In the genomic region with DNA sequence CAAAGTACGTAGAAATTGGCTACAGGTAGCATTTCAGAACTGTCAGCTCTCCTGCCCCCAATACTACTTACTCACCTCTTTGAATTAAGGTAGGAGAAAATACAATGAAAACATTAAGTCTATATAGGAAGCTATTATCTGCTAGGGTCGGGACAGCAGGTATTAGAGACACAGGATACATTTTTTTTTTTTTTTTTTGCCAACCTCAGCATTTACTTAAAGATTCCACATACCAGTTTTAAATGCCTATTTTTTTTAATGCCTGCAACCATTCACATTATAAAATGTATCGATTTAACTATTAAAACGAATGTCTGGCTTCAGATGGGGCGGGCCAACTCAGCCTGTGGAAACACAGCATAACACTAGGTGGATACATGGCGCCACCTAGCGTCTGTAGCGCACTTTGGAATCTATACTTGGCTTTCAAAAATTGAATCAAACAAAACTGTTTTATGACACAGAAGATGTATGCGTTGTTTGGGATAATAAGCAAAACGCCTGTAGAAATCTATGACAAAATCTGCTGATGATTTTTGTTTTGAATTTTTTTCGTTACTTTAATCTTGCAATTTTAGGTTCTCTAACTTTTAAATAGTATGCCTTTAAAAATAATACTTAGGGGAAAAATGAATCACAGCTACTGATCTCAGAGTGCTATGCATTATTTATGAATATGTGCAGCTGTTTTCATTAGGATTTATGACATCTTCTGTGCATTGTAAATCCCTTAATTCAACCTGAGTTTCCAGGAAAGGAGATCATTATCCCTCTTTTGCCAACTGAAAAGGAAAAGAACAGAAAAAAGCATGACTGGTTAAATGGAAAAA, we compare ENCODE assay signal across 8 cellular contexts.
DNase-seq lines count a peak whose midpoint lies in the region; ATAC-seq lines count a peak whose summit lies in the region.

No MANE protein-coding gene starts in this region.

- POLR2A ChIA-PET in CD8-positive, alpha-beta memory T cell (lab: Charles Lee) = interaction anchor here (0.7 kb wide), 1 partner anchor 638 kb away, joined by 3 read pairs; no protein-coding TSS in a partner anchor
- POLR2A ChIA-PET in activated CD4-positive, alpha-beta memory T cell treated with anti-CD3 and anti-CD28 coated beads for 36 hours (lab: Charles Lee) = no interaction called here

- H3K27me3 Mint-ChIP-seq in CD8-positive, alpha-beta memory T cell = peaks cover 7 to 34% of the 10 kb centered on the region in 2 donors
- peaks cover 14% of the 10 kb centered on the region for H3K27me3 Mint-ChIP-seq in activated CD4-positive, alpha-beta memory T cell treated with anti-CD3 and anti-CD28 coated beads for 36 hours

- H3K27ac ChIP-seq in CD8-positive, alpha-beta memory T cell (ENCODE audit: low read depth, low read length) = no peak overlapping the region
- no peak overlapping the region for H3K27ac ChIP-seq in effector memory CD4-positive, alpha-beta T cell (ENCODE audit: insufficient read depth, low read length, poor library complexity, severe bottlenecking)

- CTCF ChIA-PET in CD8-positive, alpha-beta memory T cell (lab: Charles Lee) = interaction anchor here (0.8 to 1.8 kb wide), 5 partner anchors 9 to 1302 kb away, joined by 3 to 7 read pairs (median 3); no protein-coding TSS in a partner anchor
- CTCF ChIA-PET in activated CD4-positive, alpha-beta memory T cell treated with anti-CD3 and anti-CD28 coated beads for 36 hours (lab: Charles Lee) = interaction anchor here (0.6 to 5.9 kb wide), 19 partner anchors 9 to 1564 kb away, joined by 3 to 89 read pairs (median 3); no protein-coding TSS in a partner anchor

- intact Hi-C loops in activated CD4-positive, alpha-beta memory T cell treated with anti-CD3 and anti-CD28 coated beads for 36 hours (cut with micrococcal nuclease) = loop anchor here (1.0 to 5.0 kb wide), 4 partner anchors 377 to 733 kb away; no protein-coding TSS in a partner anchor

- no peaks in the 10 kb centered on the region for H3K27me3 ChIP-seq in CD8-positive, alpha-beta memory T cell (ENCODE audit: insufficient read depth, low read length, poor library complexity, severe bottlenecking)
- H3K27me3 ChIP-seq in effector memory CD4-positive, alpha-beta T cell (replicated peaks; ENCODE audit: control insufficient read depth, insufficient read depth, low read length, poor library complexity, severe bottlenecking) = no peaks in the 10 kb centered on the region

- H3K4me1 Mint-ChIP-seq in CD8-positive, alpha-beta memory T cell = no peaks in the 10 kb centered on the region
- H3K4me1 Mint-ChIP-seq in activated CD4-positive, alpha-beta memory T cell treated with anti-CD3 and anti-CD28 coated beads for 36 hours (ENCODE audit: low read depth) = no peaks in the 10 kb centered on the region

- no peaks in the 10 kb centered on the region for H3K9me3 ChIP-seq in CD8-positive, alpha-beta memory T cell (ENCODE audit: low read length)
- no peaks in the 10 kb centered on the region for H3K9me3 ChIP-seq in effector memory CD4-positive, alpha-beta T cell (ENCODE audit: control insufficient read depth, low read length)

- ATAC-seq in GM19351 (IDR thresholded peaks at IDR 0.05; ENCODE audit: unreplicated experiment) (peak; percentile 84), HG03457 (IDR thresholded peaks at IDR 0.05; ENCODE audit: unreplicated experiment) (peak; percentile 87)

- H3K4me3 Mint-ChIP-seq in CD8-positive, alpha-beta memory T cell = no peak overlapping the region
- H3K4me3 Mint-ChIP-seq in activated CD4-positive, alpha-beta memory T cell treated with anti-CD3 and anti-CD28 coated beads for 36 hours = no peak overlapping the region

- DNase-seq in CD8-positive, alpha-beta memory T cell = peak; percentile 29 to 70 (median 56)
- DNase-seq in NCI-H526 treated with DMSO at 0.1 percent for 48 hours (lab: John Stamatoyannopoulos, UW) (peak; percentile 14), midbrain (lab: John Stamatoyannopoulos, UW) (peak; percentile 75)
- peak; percentile 83 for DNase-seq in activated CD4-positive, alpha-beta memory T cell treated with anti-CD3 and anti-CD28 coated beads for 36 hours
- peak; percentile 35 to 53 (median 36) for DNase-seq in effector memory CD4-positive, alpha-beta T cell
- DNase-seq in stimulated activated CD8-positive, alpha-beta memory T cell treated with anti-CD3 and anti-CD28 coated beads, Interleukin-4, amount 100 ng/mL, for 24 hours (ENCODE audit: low read depth) = peak; percentile 69

- H3K27ac Mint-ChIP-seq in CD8-positive, alpha-beta memory T cell = peak overlapping the region in 1 of 8 donors; percentile 67
- H3K27ac Mint-ChIP-seq in activated CD4-positive, alpha-beta memory T cell treated with anti-CD3 and anti-CD28 coated beads for 36 hours = no peak overlapping the region

- no peaks in the 10 kb centered on the region for H3K4me1 ChIP-seq in CD8-positive, alpha-beta memory T cell (ENCODE audit: insufficient read depth, low read length)
- no peaks in the 10 kb centered on the region for H3K4me1 ChIP-seq in effector memory CD4-positive, alpha-beta T cell (ENCODE audit: control insufficient read depth, insufficient read depth, low read length, poor library complexity, severe bottlenecking)

- no peak overlapping the region for H3K4me3 ChIP-seq in CD8-positive, alpha-beta memory T cell (ENCODE audit: low read length)
- no peak overlapping the region for H3K4me3 ChIP-seq in effector memory CD4-positive, alpha-beta T cell (ENCODE audit: insufficient read depth, low read depth, low read length, poor library complexity, severe bottlenecking)

- no peaks in the 10 kb centered on the region for H3K36me3 ChIP-seq in CD8-positive, alpha-beta memory T cell (ENCODE audit: insufficient read depth, low read length)
- no peaks in the 10 kb centered on the region for H3K36me3 ChIP-seq in effector memory CD4-positive, alpha-beta T cell (ENCODE audit: control insufficient read depth, insufficient read depth, low read length)

- no peaks in the 10 kb centered on the region for H3K9me3 Mint-ChIP-seq in CD8-positive, alpha-beta memory T cell
- H3K9me3 Mint-ChIP-seq in activated CD4-positive, alpha-beta memory T cell treated with anti-CD3 and anti-CD28 coated beads for 36 hours = no peaks in the 10 kb centered on the region

- no peaks in the 10 kb centered on the region for H3K36me3 Mint-ChIP-seq in CD8-positive, alpha-beta memory T cell
- no peaks in the 10 kb centered on the region for H3K36me3 Mint-ChIP-seq in activated CD4-positive, alpha-beta memory T cell treated with anti-CD3 and anti-CD28 coated beads for 36 hours

Comparison
In these comparisons a context has a peak if more than half of its experiments do, and no peak if none do; other contexts are left out.
1. DNase-seq: peak in every context shown above with its lines; median percentile 83 in activated CD4-positive, alpha-beta memory T cell treated with anti-CD3 and anti-CD28 coated beads for 36 hours; 75 in midbrain; 69 in stimulated activated CD8-positive, alpha-beta memory T cell treated with anti-CD3 and anti-CD28 coated beads, Interleukin-4, amount 100 ng/mL, for 24 hours; 56 in CD8-positive, alpha-beta memory T cell; 36 in effector memory CD4-positive, alpha-beta T cell; 14 in NCI-H526 treated with DMSO at 0.1 percent for 48 hours.